17 cellular contexts compared by ENCODE assay signal in the genomic region with DNA sequence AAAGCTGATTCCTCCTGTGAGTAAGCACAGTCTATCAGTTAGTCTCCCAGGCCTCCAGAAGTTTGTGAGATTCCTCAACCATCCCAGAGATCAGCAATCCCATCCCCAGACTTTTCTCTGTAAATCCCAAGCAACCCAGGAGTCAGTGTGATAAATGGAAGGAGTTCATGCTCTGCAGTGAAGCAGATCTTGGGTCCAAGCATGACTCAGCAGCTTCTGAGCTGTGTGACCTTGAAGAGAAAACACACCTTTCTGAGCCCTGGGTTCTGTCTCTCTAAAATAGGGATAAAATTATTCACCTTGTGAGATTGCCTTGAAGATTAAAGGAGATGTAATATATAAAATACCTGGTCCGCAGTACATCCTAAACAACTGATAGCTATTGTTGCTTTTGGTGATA.
A peak's percentile ranks its signal among the peaks of the same experiment; 100 is the strongest.
DNase-seq lines count a peak whose midpoint lies in the region; ATAC-seq, FAIRE-seq and TF ChIP-seq lines count a peak whose summit lies in the region.
"Had no signal": no experiment of that assay in that cellular context is flagged by ENCODE, and none has a peak within 500 bp of the region (broad histone marks: within the 10 kb centered on the region; RNA-seq: fewer than 3 reads in every experiment).

No MANE protein-coding gene starts in this region.

- intact Hi-C loops in HepG2 (cut with micrococcal nuclease; ENCODE audit: unreplicated experiment) (no loop called here), right lobe of liver (cut with DNase I) (no loop called here), mucosa of descending colon (cut with DNase I, micrococcal nuclease) (no loop called here)

- TF ChIP-seq POLR2A in HepG2 (IDR thresholded peaks at IDR 0.05; ENCODE audit: insufficient read depth in 1 of 2, low read depth in 2 of 2, low read length in 2 of 2) (no peak), right lobe of liver (IDR thresholded peaks at IDR 0.05) (no peak)

- no peak overlapping the region for H3K9ac ChIP-seq in HepG2 (ENCODE audit: insufficient read depth, low read depth, low read length)

- H3K4me1 Mint-ChIP-seq in progenitor cell of endocrine pancreas (ENCODE audit: low read depth): peaks cover 9% of the 10 kb centered on the region
- H3K4me1 Mint-ChIP-seq: CD4-positive, alpha-beta memory T cell had no signal

- ATAC-seq in HepG2 (no peak), right lobe of liver (no peak), mucosa of descending colon (no peak), HG03469 (IDR thresholded peaks at IDR 0.05; ENCODE audit: unreplicated experiment) (no peak)
- ATAC-seq: HCT116 had no signal

- no peak for TF ChIP-seq CTCF in HepG2 (CRISPR knock-in tag; IDR thresholded peaks at IDR 0.05)
- TF ChIP-seq CTCF in right lobe of liver (IDR thresholded peaks at IDR 0.05): no peak
- no peak for TF ChIP-seq CTCF in WERI-Rb-1 (IDR thresholded peaks at IDR 0.05; ENCODE audit: low read depth, low read length)
- TF ChIP-seq CTCF in progenitor cell of endocrine pancreas (IDR thresholded peaks at IDR 0.05; ENCODE audit: unreplicated experiment): no peak
- no peak for TF ChIP-seq CTCF in mucosa of descending colon (IDR thresholded peaks at IDR 0.05)

- no peaks in the 10 kb centered on the region for H3K27me3 ChIP-seq in HepG2 (ENCODE audit: control insufficient read depth in 1 of 2, insufficient read depth in 2 of 2, low read length in 2 of 2)
- H3K27me3 ChIP-seq in right lobe of liver: no peaks in the 10 kb centered on the region
- no peaks in the 10 kb centered on the region for H3K27me3 ChIP-seq in WERI-Rb-1 (ENCODE audit: insufficient read depth, low read depth, severe bottlenecking)

- TF ChIP-seq RAD21 in HepG2 (CRISPR knock-in tag; IDR thresholded peaks at IDR 0.05): no peak

- H3K27me3 Mint-ChIP-seq in progenitor cell of endocrine pancreas: no peaks in the 10 kb centered on the region
- H3K27me3 Mint-ChIP-seq: CD4-positive, alpha-beta memory T cell had no signal

- H3K36me3 ChIP-seq in HepG2 (replicated peaks in 1 of 2; ENCODE audit: control insufficient read depth in 1 of 2, insufficient read depth in 2 of 2, low read length in 2 of 2) (no peaks in the 10 kb centered on the region), right lobe of liver (no peaks in the 10 kb centered on the region), WERI-Rb-1 (peaks cover 21% of the 10 kb centered on the region), mucosa of descending colon (ENCODE audit: low read depth) (no peaks in the 10 kb centered on the region)

- H3K9me3 ChIP-seq in HepG2 (ENCODE audit: low read length): no peaks in the 10 kb centered on the region
- H3K9me3 ChIP-seq in right lobe of liver: no peaks in the 10 kb centered on the region
- no peaks in the 10 kb centered on the region for H3K9me3 ChIP-seq in WERI-Rb-1 (ENCODE audit: severe bottlenecking)
- no peaks in the 10 kb centered on the region for H3K9me3 ChIP-seq in mucosa of descending colon

- H3K27ac ChIP-seq in HepG2 (ENCODE audit: extremely low read length, insufficient read depth, low read length) (no peak overlapping the region), right lobe of liver (no peak overlapping the region), WERI-Rb-1 (0 out of 2 replicates have a peak overlapping the region, but pooled peaks have one; percentile 8)

- CTCF ChIA-PET in HepG2 (lab: Yijun Ruan, JAX; ENCODE audit: low intra/inter-chr PET ratio, low total read pairs): no interaction called here

- WGBS in HepG2 (ENCODE audit: low lambda C conversion rate): 44% methylated on average over 1 of the region's 1 CpG
- 38% methylated on average over 1 of the region's 1 CpG for WGBS in right lobe of liver (ENCODE audit: insufficient coverage, low coverage, low lambda C conversion rate, missing lambda C conversion rate)

- BruUV-seq in HepG2 (replicated peaks; lab: Mats Ljungman, UMichigan): no TSS peak

- no peaks in the 10 kb centered on the region for H3K9me3 Mint-ChIP-seq in progenitor cell of endocrine pancreas (ENCODE audit: low read depth)
- H3K9me3 Mint-ChIP-seq: H9 had no signal

- in situ Hi-C loops in HepG2 (cut with HindIII; ENCODE audit: extremely low pct_ligation_motif_present, low pct_unique_long_range_greater_than_20kb): no loop called here

- H2AFZ ChIP-seq in HepG2 (ENCODE audit: low read length): no peak overlapping the region

- no peak for DNase-seq in HepG2 (ENCODE audit: low spot score)
- DNase-seq in right lobe of liver: no peak
- no peak for DNase-seq in WERI-Rb-1
- DNase-seq in progenitor cell of endocrine pancreas (ENCODE audit: low spot score, unreplicated experiment): no peak
- DNase-seq in mucosa of descending colon: no peak
- DNase-seq: 8988T; C1 segment of cervical spinal cord; Calu3; CD4-positive, alpha-beta memory T cell; COR-L47; DMS53; DMS79 treated with DMSO at 0.1 percent for 48 hours; H9 had no signal

- no peak for FAIRE-seq in HepG2 (lab: Jason Lieb, UNC)
- FAIRE-seq: G401.6, GM12892 had no signal

- H3K4me2 ChIP-seq in HepG2 (ENCODE audit: low read depth, low read length): no peak overlapping the region

- no peaks in the 10 kb centered on the region for H3K79me2 ChIP-seq in HepG2 (ENCODE audit: insufficient read depth, low read length)

- peak overlapping the region; percentile 21 for H3K27ac Mint-ChIP-seq in progenitor cell of endocrine pancreas
- H3K27ac Mint-ChIP-seq: CD4-positive, alpha-beta memory T cell had no signal

- H3K36me3 Mint-ChIP-seq in progenitor cell of endocrine pancreas (ENCODE audit: insufficient read depth): no peaks in the 10 kb centered on the region

- H3K4me3 ChIP-seq in HepG2 (replicated peaks in 1 of 3; ENCODE audit: insufficient read depth in 1 of 3, low read depth in 2 of 3, low read length in 3 of 3) (no peak overlapping the region), right lobe of liver (no peak overlapping the region), WERI-Rb-1 (ENCODE audit: low read depth, low read length) (no peak overlapping the region), mucosa of descending colon (no peak overlapping the region)

- TF ChIP-seq EP300 in HepG2 (IDR thresholded peaks at IDR 0.05; ENCODE audit: low read depth in 2 of 2, low read length in 2 of 2) (no peak), HepG2 (CRISPR knock-in tag; IDR thresholded peaks at IDR 0.05; ENCODE audit: borderline replicate concordance) (no peak)

- H3K4me1 ChIP-seq in HepG2 (ENCODE audit: insufficient read depth, low read length) (no peaks in the 10 kb centered on the region), right lobe of liver (no peaks in the 10 kb centered on the region), mucosa of descending colon (ENCODE audit: low read depth) (no peaks in the 10 kb centered on the region)

- POLR2A ChIA-PET in HepG2 (lab: Yijun Ruan, JAX): no interaction called here

- no peaks in the 10 kb centered on the region for H4K20me1 ChIP-seq in HepG2 (ENCODE audit: insufficient read depth, low read length)

- H3K4me3 Mint-ChIP-seq in progenitor cell of endocrine pancreas (ENCODE audit: low read depth): no peak overlapping the region
- H3K4me3 Mint-ChIP-seq: CD4-positive, alpha-beta memory T cell; H9 had no signal

TF ChIP-seq in HepG2, 621 proteins besides CTCF, POLR2A, EP300 and RAD21:
- TF ChIP-seq, protein P1, sequence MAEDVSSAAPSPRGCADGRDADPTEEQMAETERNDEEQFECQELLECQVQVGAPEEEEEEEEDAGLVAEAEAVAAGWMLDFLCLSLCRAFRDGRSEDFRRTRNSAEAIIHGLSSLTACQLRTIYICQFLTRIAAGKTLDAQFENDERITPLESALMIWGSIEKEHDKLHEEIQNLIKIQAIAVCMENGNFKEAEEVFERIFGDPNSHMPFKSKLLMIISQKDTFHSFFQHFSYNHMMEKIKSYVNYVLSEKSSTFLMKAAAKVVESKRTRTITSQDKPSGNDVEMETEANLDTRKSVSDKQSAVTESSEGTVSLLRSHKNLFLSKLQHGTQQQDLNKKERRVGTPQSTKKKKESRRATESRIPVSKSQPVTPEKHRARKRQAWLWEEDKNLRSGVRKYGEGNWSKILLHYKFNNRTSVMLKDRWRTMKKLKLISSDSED (CRISPR knock-in tag; IDR thresholded peaks at IDR 0.05): no peak
- peak; percentile 53; the same call in 1 of the 2 replicates for TF ChIP-seq NFE2L2 (IDR thresholded peaks at IDR 0.05; ENCODE audit: low read length)
